12 cellular contexts compared by ENCODE assay signal in genomic region chr3:185820973-185821758, GRCh38. TPM values are rescaled to one million over a fixed set of nuclear protein-coding genes. Genes with fewer than 3 reads are reported as not detected.
DNase-seq lines count a peak whose midpoint lies in the region; ATAC-seq, FAIRE-seq and TF ChIP-seq lines count a peak whose summit lies in the region.
"Had no signal": no experiment of that assay in that cellular context is flagged by ENCODE, and none has a peak within 500 bp of the region (broad histone marks: within the 10 kb centered on the region; RNA-seq: fewer than 3 reads in every experiment).

No MANE protein-coding gene starts in this region.

- no peak overlapping the region for H3K4me3 Mint-ChIP-seq in activated T-helper 2 cell treated with anti-CD3 and anti-CD28 coated beads, Interferon-gamma antibody, Interleukin-2, Interleukin-4, amounts not matched to agents 10 μg/mL and 5 μg/mL and 100 μg/mL, durations not matched to agents 14 hours and 24 hours and 36 hours (ENCODE audit: low read depth)
- H3K4me3 Mint-ChIP-seq: activated naive CD4-positive, alpha-beta T cell treated with anti-CD3 and anti-CD28 coated beads, Interleukin-2, amount 50 U/mL, for 24 hours had no signal

- no peak overlapping the region for H3K27ac Mint-ChIP-seq in activated T-helper 2 cell treated with anti-CD3 and anti-CD28 coated beads, Interferon-gamma antibody, Interleukin-2, Interleukin-4, amounts not matched to agents 10 μg/mL and 5 μg/mL and 100 μg/mL, durations not matched to agents 14 hours and 24 hours and 36 hours
- H3K27ac Mint-ChIP-seq: activated naive CD4-positive, alpha-beta T cell treated with anti-CD3 and anti-CD28 coated beads, Interleukin-2, amount 50 U/mL, for 24 hours had no signal

- H3K36me3 ChIP-seq in RWPE2 (ENCODE audit: low read depth) (peaks cover 12% of the 10 kb centered on the region), small intestine (ENCODE audit: control insufficient read depth in 2 of 2, insufficient read depth in 2 of 2, low read length in 2 of 2) (no peaks in the 10 kb centered on the region)
- H3K36me3 ChIP-seq: BLaER1, left ventricle myocardium inferior had no signal

- intact Hi-C loops in activated T-helper 2 cell treated with anti-CD3 and anti-CD28 coated beads, Interferon-gamma antibody, Interleukin-2, Interleukin-4, amounts not matched to agents 10 μg/mL and 5 μg/mL and 100 μg/mL, durations not matched to agents 14 hours and 24 hours and 36 hours (cut with micrococcal nuclease): loop anchor here (5.0 to 10.0 kb wide), 2 partner anchors 114 to 286 kb away; partner anchors contain the start of genes ETV5 and TRA2B

- peaks cover 59% of the 10 kb centered on the region for H3K27me3 Mint-ChIP-seq in activated T-helper 2 cell treated with anti-CD3 and anti-CD28 coated beads, Interferon-gamma antibody, Interleukin-2, Interleukin-4, amounts not matched to agents 10 μg/mL and 5 μg/mL and 100 μg/mL, durations not matched to agents 14 hours and 24 hours and 36 hours (ENCODE audit: low read depth)

- H3K4me3 ChIP-seq in RWPE2 (ENCODE audit: severe bottlenecking): peak overlapping the region; percentile 95
- H3K4me3 ChIP-seq in small intestine (ENCODE audit: low read depth in 1 of 2, low read length in 2 of 2): no peak overlapping the region
- H3K4me3 ChIP-seq: BLaER1 had no signal

- peak; percentile 12 for DNase-seq in NCI-H748 (lab: John Stamatoyannopoulos, UW; ENCODE audit: unreplicated experiment)
- no peak for DNase-seq in NCI-H748 treated with DMSO at 0.1 percent for 48 hours (lab: John Stamatoyannopoulos, UW)
- DNase-seq in RWPE2 (ENCODE audit: low spot score): no peak
- DNase-seq in fibroblast of peridontal ligament (ENCODE audit: extremely low read depth): peak; percentile 91
- no peak for DNase-seq in small intestine
- no peak for DNase-seq in activated T-helper 2 cell treated with anti-CD3 and anti-CD28 coated beads, Interferon-gamma antibody, Interleukin-2, Interleukin-4, amounts not matched to agents 10 μg/mL and 5 μg/mL and 100 μg/mL, durations not matched to agents 14 hours and 24 hours and 36 hours (ENCODE audit: low spot score)
- no peak for DNase-seq in NCI-H1092 treated with DMSO at 0.1 percent for 48 hours (lab: John Stamatoyannopoulos, UW)
- DNase-seq in mucosa of gallbladder (ENCODE audit: low spot score): no peak
- DNase-seq: left ventricle myocardium inferior, SHP77 treated with DMSO at 0.1 percent for 48 hours had no signal

- peak; percentile 26 for FAIRE-seq in small intestine (lab: Jason Lieb, UNC)

- H3K4me1 ChIP-seq in RWPE2 (ENCODE audit: insufficient read depth, poor library complexity, severe bottlenecking) (peaks cover 55% of the 10 kb centered on the region), small intestine (ENCODE audit: control insufficient read depth in 2 of 2, insufficient read depth in 1 of 2, low read depth in 1 of 2, low read length in 1 of 2) (no peaks in the 10 kb centered on the region)

- H3K27me3 ChIP-seq in RWPE2 (ENCODE audit: insufficient read depth, poor library complexity, severe bottlenecking): no peaks in the 10 kb centered on the region
- no peaks in the 10 kb centered on the region for H3K27me3 ChIP-seq in small intestine (ENCODE audit: control insufficient read depth in 2 of 2, insufficient read depth in 2 of 2, low read length in 2 of 2)

- WGBS in small intestine, 3 donors: 53 to 67% (median 64%) methylated on average over 6 of the region's 6 CpGs

- H3K9me3 ChIP-seq in RWPE2 (ENCODE audit: severe bottlenecking): no peaks in the 10 kb centered on the region
- H3K9me3 ChIP-seq in small intestine (ENCODE audit: control insufficient read depth, low read depth): no peaks in the 10 kb centered on the region
- H3K9me3 ChIP-seq: BLaER1, left ventricle myocardium inferior had no signal

- H3K9me3 Mint-ChIP-seq in activated T-helper 2 cell treated with anti-CD3 and anti-CD28 coated beads, Interferon-gamma antibody, Interleukin-2, Interleukin-4, amounts not matched to agents 10 μg/mL and 5 μg/mL and 100 μg/mL, durations not matched to agents 14 hours and 24 hours and 36 hours: no peaks in the 10 kb centered on the region
- H3K9me3 Mint-ChIP-seq: activated naive CD4-positive, alpha-beta T cell treated with anti-CD3 and anti-CD28 coated beads, Interleukin-2, amount 50 U/mL, for 24 hours had no signal

- no peak for TF ChIP-seq CTCF in RWPE2 (IDR thresholded peaks at IDR 0.05; ENCODE audit: poor library complexity, severe bottlenecking)

- ATAC-seq in RWPE2 (ENCODE audit: low read depth): peak; percentile 50

- H3K27ac ChIP-seq in RWPE2 (ENCODE audit: poor library complexity, severe bottlenecking) (peak overlapping the region; percentile 85), small intestine (ENCODE audit: low read depth in 1 of 2, low read length in 1 of 2) (no peak overlapping the region)
- H3K27ac ChIP-seq: BLaER1, left ventricle myocardium inferior had no signal

- H3K36me3 Mint-ChIP-seq in activated T-helper 2 cell treated with anti-CD3 and anti-CD28 coated beads, Interferon-gamma antibody, Interleukin-2, Interleukin-4, amounts not matched to agents 10 μg/mL and 5 μg/mL and 100 μg/mL, durations not matched to agents 14 hours and 24 hours and 36 hours (ENCODE audit: low read depth): no peaks in the 10 kb centered on the region
- H3K36me3 Mint-ChIP-seq: activated naive CD4-positive, alpha-beta T cell treated with anti-CD3 and anti-CD28 coated beads, Interleukin-2, amount 50 U/mL, for 24 hours had no signal

- H3K4me1 Mint-ChIP-seq in activated T-helper 2 cell treated with anti-CD3 and anti-CD28 coated beads, Interferon-gamma antibody, Interleukin-2, Interleukin-4, amounts not matched to agents 10 μg/mL and 5 μg/mL and 100 μg/mL, durations not matched to agents 14 hours and 24 hours and 36 hours (ENCODE audit: low read depth): peaks cover 7% of the 10 kb centered on the region

RNA-seq across cellular contexts. Expression of gene IGF2BP2, which starts 3.7 kb away (rescaled TPM):
- polyA plus RNA-seq in small intestine: 10 to 100 TPM; 12.1 to 30.2 (median 15.7) TPM
- total RNA-seq in activated T-helper 2 cell treated with anti-CD3 and anti-CD28 coated beads, Interferon-gamma antibody, Interleukin-2, Interleukin-4, amounts not matched to agents 10 μg/mL and 5 μg/mL and 100 μg/mL, durations not matched to agents 14 hours and 24 hours and 36 hours: 0.05 and 1.6 TPM in 2 replicates
- total RNA-seq in mucosa of gallbladder: 26.7 TPM

Comparison
In these comparisons a context has a peak if more than half of its experiments do, and no peak if none do; other contexts are left out.
1. DNase-seq: peak in NCI-H748 (single experiment) and fibroblast of peridontal ligament (single experiment); none in NCI-H748 treated with DMSO at 0.1 percent for 48 hours (single experiment), RWPE2 (single experiment), small intestine (single experiment), activated T-helper 2 cell treated with anti-CD3 and anti-CD28 coated beads, Interferon-gamma antibody, Interleukin-2, Interleukin-4, amounts not matched to agents 10 μg/mL and 5 μg/mL and 100 μg/mL, durations not matched to agents 14 hours and 24 hours and 36 hours (single experiment), NCI-H1092 treated with DMSO at 0.1 percent for 48 hours (single experiment) and mucosa of gallbladder (single experiment).
2. RNA of gene IGF2BP2, which starts 3.7 kb away (total RNA-seq): 26.7 TPM in mucosa of gallbladder (single experiment); 0.05 to 1.6 TPM in activated T-helper 2 cell treated with anti-CD3 and anti-CD28 coated beads, Interferon-gamma antibody, Interleukin-2, Interleukin-4, amounts not matched to agents 10 μg/mL and 5 μg/mL and 100 μg/mL, durations not matched to agents 14 hours and 24 hours and 36 hours; every median in the first group is over 10 times any median in the second.